23 cellular contexts compared by ENCODE assay signal in the genomic region with DNA sequence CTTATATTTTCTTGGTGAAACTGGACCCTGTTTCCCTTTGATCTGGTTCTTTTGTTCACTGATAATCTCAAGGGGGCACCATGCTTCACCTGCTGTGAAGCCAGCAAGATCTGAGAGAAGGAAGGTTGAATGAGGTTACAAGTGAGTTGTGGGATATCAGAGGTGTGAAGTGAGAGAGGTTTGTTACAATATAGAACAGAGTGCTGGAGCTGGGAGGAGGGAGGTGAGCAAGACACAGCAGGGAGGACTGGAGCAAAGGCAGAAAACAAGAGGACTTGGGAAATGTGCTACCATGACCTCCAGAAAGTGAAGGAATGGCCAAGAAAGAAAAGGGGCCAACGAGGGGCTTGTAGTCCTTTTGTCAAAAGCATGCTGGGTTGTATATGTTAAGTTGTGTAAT.
"Had no signal": no experiment of that assay in that cellular context is flagged by ENCODE, and none has a peak within 500 bp of the region (broad histone marks: within the 10 kb centered on the region; RNA-seq: fewer than 3 reads in every experiment).

No MANE protein-coding gene starts in this region.

- ATAC-seq: foreskin keratinocyte, gastroesophageal sphincter, heart left ventricle, left cardiac atrium, left lung, left ventricle myocardium superior, lower lobe of right lung, mucosa of descending colon had no signal

- H3K27ac Mint-ChIP-seq: mesothelial cell of epicardium, naive B cell had no signal

- H3K4me3 ChIP-seq: coronary artery, dorsolateral prefrontal cortex, esophagus muscularis mucosa, gastroesophageal sphincter, heart left ventricle, hepatocyte, left lung, lower lobe of right lung, mucosa of descending colon had no signal

- H3K4me3 Mint-ChIP-seq: mesothelial cell of epicardium, naive B cell had no signal

- H3K27ac ChIP-seq: coronary artery, dorsolateral prefrontal cortex, esophagus muscularis mucosa, foreskin keratinocyte, gastroesophageal sphincter, heart left ventricle, hepatocyte, left lung, lower lobe of right lung had no signal

- H3K4me1 Mint-ChIP-seq: naive B cell had no signal

- H3K4me1 ChIP-seq: foreskin keratinocyte, left lung, lower lobe of right lung had no signal

- H3K36me3 ChIP-seq: esophagus muscularis mucosa, gastroesophageal sphincter, heart left ventricle, left lung, lower lobe of right lung had no signal

- H3K27me3 ChIP-seq: esophagus muscularis mucosa, foreskin keratinocyte, gastroesophageal sphincter, heart left ventricle, hepatocyte, left lung had no signal

- H2AFZ ChIP-seq: hepatocyte had no signal

- FAIRE-seq: colon, endothelial cell of umbilical vein, frontal cortex, islet of Langerhans, keratinocyte had no signal

- H3K79me2 ChIP-seq: hepatocyte had no signal

- DNase-seq: dermis blood vessel endothelial cell; dorsolateral prefrontal cortex; effector CD4-positive, alpha-beta T cell; effector memory CD4-positive, alpha-beta T cell; foreskin keratinocyte; heart left ventricle; left cardiac atrium; left lung; left ventricle myocardium superior; lower lobe of right lung; mesenchymal stem cell; mucosa of descending colon; naive B cell had no signal

- H3K4me2 ChIP-seq: hepatocyte had no signal
